Comparison of ENCODE assay signal across 15 cellular contexts in the genomic region with DNA sequence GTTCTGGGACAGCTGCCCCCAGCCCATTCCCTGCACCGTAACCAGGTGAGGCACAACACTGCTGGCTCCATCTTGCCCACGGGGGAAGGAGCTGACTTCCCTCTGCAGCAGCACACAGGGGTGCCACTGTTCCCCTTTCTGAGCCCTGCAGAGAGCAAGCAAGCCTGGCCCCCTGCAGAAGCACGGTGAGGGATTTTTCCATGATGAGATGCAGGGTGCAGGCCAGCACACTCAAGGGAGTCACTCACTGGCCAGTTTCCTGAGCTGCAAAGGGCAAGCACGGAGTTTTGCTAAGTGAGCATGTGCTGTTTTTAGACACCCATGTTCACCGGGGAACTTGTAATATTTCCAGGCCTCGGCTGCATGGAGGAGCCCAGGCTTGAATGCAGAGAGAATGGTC.
"Had no signal": no experiment of that assay in that cellular context is flagged by ENCODE, and none has a peak within 500 bp of the region (broad histone marks: within the 10 kb centered on the region; RNA-seq: fewer than 3 reads in every experiment).

No MANE protein-coding gene starts in this region.

- H3K36me3 ChIP-seq: brain microvascular endothelial cell had no signal

- H3K4me3 ChIP-seq: coronary artery, smooth muscle cell, thyroid gland had no signal

- H3K9me3 ChIP-seq: SK-N-SH, thyroid gland had no signal

- H3K9ac ChIP-seq: SK-N-SH had no signal

- DNase-seq: activated CD4-positive, alpha-beta memory T cell treated with anti-CD3 and anti-CD28 coated beads for 36 hours; activated CD4-positive, alpha-beta T cell treated with anti-CD3 and anti-CD28 coated beads for 4 hours; activated naive CD4-positive, alpha-beta T cell treated with Interleukin-2 at 50 U/mL for 16 hours; activated naive CD8-positive, alpha-beta T cell treated with anti-CD3 and anti-CD28 coated beads, Interleukin-2, amount 50 U/mL, for 24 hours; brain microvascular endothelial cell; hippocampal formation; SK-N-SH; stimulated activated CD4-positive, alpha-beta T cell treated with anti-CD3 and anti-CD28 coated beads, Interleukin-4, amount 100 ng/mL, for 24 hours; stimulated activated naive B cell treated with anti-CD40 and anti-IgM and Interleukin-4, amounts not matched to agents 10 μg/mL and 1 μg/mL and 100 μg/mL, for 72 hours; thyroid gland had no signal

- ATAC-seq: activated naive CD8-positive, alpha-beta T cell treated with anti-CD3 and anti-CD28 coated beads, Interleukin-2, amount 50 U/mL, for 24 hours; esophagus mucosa; sciatic nerve; stimulated activated naive B cell treated with anti-CD40 and anti-IgM and Interleukin-4, amounts not matched to agents 10 μg/mL and 1 μg/mL and 100 μg/mL, for 72 hours; WTC11 had no signal

- H3K27ac ChIP-seq: brain microvascular endothelial cell, coronary artery, thyroid gland had no signal

- H3K27me3 ChIP-seq: brain microvascular endothelial cell, thyroid gland had no signal

- H3K4me1 ChIP-seq: thyroid gland had no signal

- H3K4me2 ChIP-seq: SK-N-SH, smooth muscle cell had no signal
